ENCODE assay signal across 8 cellular contexts in the genomic region with DNA sequence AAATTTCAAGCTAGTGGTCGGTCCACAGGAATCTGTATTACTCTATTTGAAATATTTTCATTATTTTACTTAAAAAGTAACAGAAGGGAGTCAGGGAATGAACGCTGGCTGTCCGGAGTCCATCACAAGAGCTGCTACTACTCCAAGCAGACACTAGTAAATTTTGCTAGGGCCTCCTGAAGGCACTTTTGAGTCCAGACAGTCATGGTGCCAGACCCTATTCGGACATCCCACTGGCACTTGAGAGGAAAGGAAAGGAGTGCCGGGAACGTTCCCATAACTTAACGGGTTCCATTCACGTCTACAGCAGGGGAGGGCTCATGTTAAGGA. TPM values are rescaled to one million over a fixed set of nuclear protein-coding genes. Genes with fewer than 3 reads are reported as not detected.
DNase-seq lines count a peak whose midpoint lies in the region; ATAC-seq, FAIRE-seq and TF ChIP-seq lines count a peak whose summit lies in the region.

No MANE protein-coding gene starts in this region.

- peak overlapping the region; percentile 97 for H3K27ac Mint-ChIP-seq in HFFc6
- peak overlapping the region; percentile 90 for H3K27ac Mint-ChIP-seq in activated T-helper 17 cell treated with anti-CD3 and anti-CD28 coated beads, Interleukin-2, amount 50 U/mL, for 72 hours

- no peaks in the 10 kb centered on the region for H3K9me3 ChIP-seq in tibial artery

- no peaks in the 10 kb centered on the region for H3K9me3 Mint-ChIP-seq in HFFc6
- no peaks in the 10 kb centered on the region for H3K9me3 Mint-ChIP-seq in activated T-helper 17 cell treated with anti-CD3 and anti-CD28 coated beads, Interleukin-2, amount 50 U/mL, for 72 hours

- no peak for DNase-seq in HFFc6
- DNase-seq in kidney epithelial cell (ENCODE audit: low read depth), result no peak
- no peak for DNase-seq in tibial artery
- DNase-seq in GM19239 (ENCODE audit: insufficient read length, low spot score), result no peak
- no peak for DNase-seq in 8988T
- DNase-seq in KBM-7, result no peak

- in situ Hi-C loops in KBM-7 (cut with MboI; ENCODE audit: low pct_unique_long_range_greater_than_20kb, low sequenced_read_pairs), result no loop called here

- no peak for FAIRE-seq in GM19239 (lab: Jason Lieb, UNC)

- peaks cover 40% of the 10 kb centered on the region for H3K4me1 Mint-ChIP-seq in HFFc6 (ENCODE audit: low read depth)
- H3K4me1 Mint-ChIP-seq in activated T-helper 17 cell treated with anti-CD3 and anti-CD28 coated beads, Interleukin-2, amount 50 U/mL, for 72 hours, result peaks cover 25% of the 10 kb centered on the region

- no peaks in the 10 kb centered on the region for H3K36me3 ChIP-seq in kidney epithelial cell (ENCODE audit: control insufficient read depth, insufficient read depth, low read length)
- H3K36me3 ChIP-seq in tibial artery, result peaks cover 0 to 8% (median 2%) of the 10 kb centered on the region in 3 donors

- H3K27me3 ChIP-seq in kidney epithelial cell (ENCODE audit: control insufficient read depth, insufficient read depth, low read length), result no peaks in the 10 kb centered on the region
- H3K27me3 ChIP-seq in tibial artery, result no peaks in the 10 kb centered on the region

- peak overlapping the region; percentile 70 for H3K27ac ChIP-seq in C4-2B
- peak overlapping the region; percentile 93 to 95 for H3K27ac ChIP-seq in tibial artery

- intact Hi-C loops in tibial artery (cut with DNase I; ENCODE audit: low total_unique reads), result no loop called here

- H3K27me3 Mint-ChIP-seq in HFFc6 (ENCODE audit: insufficient read depth), result no peaks in the 10 kb centered on the region
- H3K27me3 Mint-ChIP-seq in activated T-helper 17 cell treated with anti-CD3 and anti-CD28 coated beads, Interleukin-2, amount 50 U/mL, for 72 hours, result no peaks in the 10 kb centered on the region

- ATAC-seq in activated T-helper 17 cell treated with anti-CD3 and anti-CD28 coated beads, Interleukin-2, amount 50 U/mL, for 72 hours (replicated peaks), result no peak

- no peaks in the 10 kb centered on the region for H3K36me3 Mint-ChIP-seq in HFFc6 (ENCODE audit: low read depth)
- peaks cover 37% of the 10 kb centered on the region for H3K36me3 Mint-ChIP-seq in activated T-helper 17 cell treated with anti-CD3 and anti-CD28 coated beads, Interleukin-2, amount 50 U/mL, for 72 hours (ENCODE audit: low read depth)

- TF ChIP-seq CTCF in C4-2B (conservative IDR thresholded peaks at IDR 0.05) (no peak), HFFc6 (IDR thresholded peaks at IDR 0.05) (no peak), kidney epithelial cell (IDR thresholded peaks at IDR 0.05; ENCODE audit: insufficient read depth, low read length, poor library complexity, severe bottlenecking) (no peak), tibial artery (IDR thresholded peaks at IDR 0.05) (no peak)

- peak overlapping the region; percentile 80 for H3K4me3 ChIP-seq in kidney epithelial cell (ENCODE audit: low read depth, low read length)
- peak overlapping the region; percentile 77 to 95 for H3K4me3 ChIP-seq in tibial artery

- H3K4me3 Mint-ChIP-seq in HFFc6, result peak overlapping the region; percentile 92
- peak overlapping the region; percentile 90 for H3K4me3 Mint-ChIP-seq in activated T-helper 17 cell treated with anti-CD3 and anti-CD28 coated beads, Interleukin-2, amount 50 U/mL, for 72 hours

- H3K4me1 ChIP-seq in tibial artery, result peaks cover 0 to 39% (median 20%) of the 10 kb centered on the region in 4 donors

RNA-seq across cellular contexts. Expression of a gene that starts 0.6 kb away (rescaled TPM):
- 10 to 100 TPM in 2 of 6 experiments, 1 to 10 TPM in 4; 6.5 to 11.2 (median 7.7) TPM for total RNA-seq in HFFc6 (2021; fragmentation: NEBNext Ultra II Directional; extraction: Animal tissue kit (Norgen Biotek cat#: 25700))
- 10 to 100 TPM; 20.8 to 24.1 TPM for total RNA-seq in activated T-helper 17 cell treated with anti-CD3 and anti-CD28 coated beads, Interleukin-2, amount 50 U/mL, for 72 hours
- 10.7 and 12.2 TPM in 2 replicates for total RNA-seq in kidney epithelial cell
